In the genomic region with DNA sequence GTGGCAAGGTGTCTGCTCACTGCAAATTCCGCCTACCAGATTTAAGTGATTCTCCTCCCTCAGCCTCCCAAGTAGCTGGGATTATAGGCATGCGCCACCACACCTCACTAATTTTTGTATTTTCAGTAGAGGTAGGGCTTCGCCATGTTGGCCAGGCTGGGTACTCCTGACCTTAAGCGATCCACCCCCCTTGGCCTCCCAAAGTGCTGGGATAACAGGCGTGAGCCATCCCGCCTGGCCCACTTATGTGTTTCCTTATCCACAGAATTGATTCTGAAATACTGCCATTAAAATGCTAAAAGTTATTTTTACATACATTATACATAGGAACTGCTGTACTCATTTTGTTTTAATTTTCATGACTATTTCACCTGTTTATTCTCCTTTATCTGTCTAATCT, we compare ENCODE assay signal across 29 cellular contexts.
"Had no signal": no experiment of that assay in that cellular context is flagged by ENCODE, and none has a peak within 500 bp of the region (broad histone marks: within the 10 kb centered on the region; RNA-seq: fewer than 3 reads in every experiment).

No MANE protein-coding gene starts in this region.

- DNase-seq: activated B cell treated with CpG ODN at 0.5 μM for 24 hours; activated CD4-positive, alpha-beta memory T cell treated with anti-CD3 and anti-CD28 coated beads for 36 hours; activated CD4-positive, alpha-beta T cell treated with anti-CD3 and anti-CD28 coated beads for 4 hours; activated CD4-positive, alpha-beta T cell treated with anti-CD3 and anti-CD28 coated beads, Interleukin-2, amount 10 ng/mL, durations not matched to agents 24 days and 14 days; activated CD4-positive, alpha-beta T cell treated with anti-CD3 and anti-CD28 coated beads, Interleukin-2, amount 50 U/mL, for 1 hour; activated CD4-positive, alpha-beta T cell treated with anti-CD3 and anti-CD28 coated beads, Interleukin-2, amount 50 U/mL, for 4 hours; activated CD4-positive, CD25-positive, alpha-beta regulatory T cell treated with anti-CD3 and anti-CD28 coated beads, Interleukin-2, amount 50 U/mL, for 72 hours; activated CD8-positive, alpha-beta memory T cell treated with anti-CD3 and anti-CD28 coated beads, Interleukin-2, amount 50 U/mL, for 4 hours; activated CD8-positive, alpha-beta T cell treated with anti-CD3 and anti-CD28 coated beads for 36 hours; activated effector memory CD4-positive, alpha-beta T cell treated with anti-CD3 and anti-CD28 coated beads, Interleukin-2, amount 50 U/mL, for 16 hours; activated gamma-delta T cell treated with Interleukin-2 at 50 U/mL for 16 hours; activated naive CD4-positive, alpha-beta T cell; activated naive CD4-positive, alpha-beta T cell treated with anti-CD3 and anti-CD28 coated beads for 36 hours; activated naive CD4-positive, alpha-beta T cell treated with anti-CD3 and anti-CD28 coated beads, Interleukin-2, amount 50 U/mL, for 16 hours; activated naive CD8-positive, alpha-beta T cell treated with anti-CD3 and anti-CD28 coated beads for 36 hours; activated T-cell treated with anti-CD3 and anti-CD28 coated beads for 4 hours; activated T-cell treated with anti-CD3 and anti-CD28 coated beads, Interleukin-2, amount 50 U/mL, for 1 hour; activated T-cell treated with anti-CD3 and anti-CD28 coated beads, Interleukin-2, amount 50 U/mL, for 4 hours; activated T-cell treated with anti-CD3 and anti-CD28 coated beads, Interleukin-2, amount 50 U/mL, for 72 hours; adrenal gland; amniotic stem cell; aorta; body of pancreas; brain microvascular endothelial cell; central memory CD4-positive, alpha-beta T cell; T-helper 2 cell; T-helper 9 cell had no signal

- ATAC-seq: activated CD8-positive, alpha-beta T cell treated with anti-CD3 and anti-CD28 coated beads for 36 hours; activated naive CD4-positive, alpha-beta T cell treated with anti-CD3 and anti-CD28 coated beads, Interleukin-2, amount 50 U/mL, for 72 hours; activated T-cell treated with anti-CD3 and anti-CD28 coated beads, Interleukin-2, amount 50 U/mL, for 4 hours; activated T-cell treated with anti-CD3 and anti-CD28 coated beads, Interleukin-2, amount 50 U/mL, for 72 hours; activated T-helper 17 cell treated with anti-CD3 and anti-CD28 coated beads, Interleukin-2, amount 50 U/mL, for 72 hours; body of pancreas had no signal
